Comparison of ENCODE assay signal across 29 cellular contexts in genomic region chr6:83702749-83703148, GRCh38. TPM values are rescaled to one million over a fixed set of nuclear protein-coding genes. Genes with fewer than 3 reads are reported as not detected.
"Had no signal": no experiment of that assay in that cellular context is flagged by ENCODE, and none has a peak within 500 bp of the region (broad histone marks: within the 10 kb centered on the region; RNA-seq: fewer than 3 reads in every experiment).

No MANE protein-coding gene starts in this region.

- DNase-seq: activated CD4-positive, alpha-beta memory T cell treated with anti-CD3 and anti-CD28 coated beads for 36 hours; activated CD4-positive, alpha-beta T cell treated with anti-CD3 and anti-CD28 coated beads for 36 hours; activated CD4-positive, alpha-beta T cell treated with anti-CD3 and anti-CD28 coated beads, Interleukin-2, amount 10 ng/mL, durations not matched to agents 24 days and 14 days; activated CD4-positive, CD25-positive, alpha-beta regulatory T cell; activated CD4-positive, CD25-positive, alpha-beta regulatory T cell treated with anti-CD3 and anti-CD28 coated beads, Interleukin-2, amount 50 U/mL, for 72 hours; activated CD8-positive, alpha-beta memory T cell treated with anti-CD3 and anti-CD28 coated beads, Interleukin-2, amount 10 ng/mL, durations not matched to agents 7 days and 5 days; activated CD8-positive, alpha-beta memory T cell treated with anti-CD3 and anti-CD28 coated beads, Interleukin-2, amount 50 U/mL, for 4 hours; activated CD8-positive, alpha-beta T cell treated with anti-CD3 and anti-CD28 coated beads, Interleukin-2, amount 10 ng/mL, durations not matched to agents 7 days and 5 days; activated gamma-delta T cell; activated naive CD4-positive, alpha-beta T cell; activated naive CD4-positive, alpha-beta T cell treated with anti-CD3 and anti-CD28 coated beads, Interleukin-2, amount 10 ng/mL, durations not matched to agents 7 days and 5 days; activated naive CD8-positive, alpha-beta T cell treated with anti-CD3 and anti-CD28 coated beads, Interleukin-2, amount 10 ng/mL, durations not matched to agents 7 days and 5 days; activated T-cell treated with anti-CD3 and anti-CD28 coated beads for 4 hours; activated T-cell treated with anti-CD3 and anti-CD28 coated beads, Interleukin-2, amount 50 U/mL, for 24 hours; activated T-cell treated with anti-CD3 and anti-CD28 coated beads, Interleukin-2, amount 50 U/mL, for 72 hours; central memory CD4-positive, alpha-beta T cell; cortex of kidney; dermis blood vessel endothelial cell; effector CD4-positive, alpha-beta T cell; effector memory CD8-positive, alpha-beta T cell; erythroblast; foreskin keratinocyte; gastrocnemius medialis; glutamatergic neuron; heart left ventricle; T-helper 17 cell; T1000 had no signal

- ATAC-seq: activated CD4-positive, alpha-beta T cell treated with anti-CD3 and anti-CD28 coated beads for 36 hours; activated CD8-positive, alpha-beta memory T cell treated with anti-CD3 and anti-CD28 coated beads, Interleukin-2, amount 10 ng/mL, durations not matched to agents 7 days and 5 days; activated CD8-positive, alpha-beta T cell treated with anti-CD3 and anti-CD28 coated beads, Interleukin-2, amount 10 ng/mL, durations not matched to agents 7 days and 5 days; activated naive CD4-positive, alpha-beta T cell treated with anti-CD3 and anti-CD28 coated beads, Interleukin-2, amount 50 U/mL, for 72 hours; activated T-cell treated with anti-CD3 and anti-CD28 coated beads, Interleukin-2, amount 50 U/mL, for 72 hours; effector memory CD8-positive, alpha-beta T cell; foreskin keratinocyte; gastrocnemius medialis; heart left ventricle; T-helper 17 cell had no signal

RNA-seq across cellular contexts. Expression of gene SNAP91, which starts 6.2 kb away (rescaled TPM):
- total RNA-seq: activated CD4-positive, alpha-beta memory T cell treated with anti-CD3 and anti-CD28 coated beads for 36 hours; activated CD4-positive, alpha-beta T cell treated with anti-CD3 and anti-CD28 coated beads for 36 hours; activated CD4-positive, alpha-beta T cell treated with anti-CD3 and anti-CD28 coated beads, Interleukin-2, amount 10 ng/mL, durations not matched to agents 24 days and 14 days; activated CD8-positive, alpha-beta memory T cell treated with anti-CD3 and anti-CD28 coated beads for 36 hours; activated CD8-positive, alpha-beta memory T cell treated with anti-CD3 and anti-CD28 coated beads, Interleukin-2, amount 10 ng/mL, durations not matched to agents 7 days and 5 days; activated CD8-positive, alpha-beta T cell treated with anti-CD3 and anti-CD28 coated beads, Interleukin-2, amount 10 ng/mL, durations not matched to agents 7 days and 5 days; activated naive CD4-positive, alpha-beta T cell treated with anti-CD3 and anti-CD28 coated beads, Interleukin-2, amount 50 U/mL, for 72 hours; activated naive CD8-positive, alpha-beta T cell treated with anti-CD3 and anti-CD28 coated beads, Interleukin-2, amount 10 ng/mL, durations not matched to agents 7 days and 5 days; activated T-cell treated with anti-CD3 and anti-CD28 coated beads, Interleukin-2, amount 50 U/mL, for 72 hours; foreskin keratinocyte; T-helper 17 cell had no signal
